Comparison of ENCODE assay signal across 37 cellular contexts in genomic region chr7:23751852-23752251, GRCh38. TPM values are rescaled to one million over a fixed set of nuclear protein-coding genes. Genes with fewer than 3 reads are reported as not detected.
"Had no signal": no experiment of that assay in that cellular context is flagged by ENCODE, and none has a peak within 500 bp of the region (broad histone marks: within the 10 kb centered on the region; RNA-seq: fewer than 3 reads in every experiment).

No MANE protein-coding gene starts in this region.

- H3K36me3 ChIP-seq: MG63 had no signal

- H3K4me3 ChIP-seq: MG63 had no signal

- H3K27me3 ChIP-seq: MG63 had no signal

- DNase-seq: MG63, MM.1S, MV-4-11, NCI-H1048, NCI-H1092, NCI-H1092 treated with DMSO at 0.1 percent for 48 hours, NCI-H1105, NCI-H1105 treated with DMSO at 0.1 percent for 48 hours, NCI-H1417, NCI-H1417 treated with DMSO at 0.1 percent for 48 hours, NCI-H1436, NCI-H1436 treated with DMSO at 0.1 percent for 48 hours, NCI-H146, NCI-H1694, NCI-H1694 treated with DMSO at 0.1 percent for 48 hours, NCI-H187, NCI-H187 treated with DMSO at 0.1 percent for 48 hours, NCI-H1930, NCI-H2029, NCI-H2029 treated with DMSO at 0.1 percent for 48 hours, NCI-H2081, NCI-H2081 treated with DMSO at 0.1 percent for 48 hours, NCI-H2107, NCI-H2171, NCI-H2171 treated with DMSO at 0.1 percent for 48 hours, NCI-H2227 treated with DMSO at 0.1 percent for 48 hours, NCI-H226, NCI-H345, NCI-H446, NCI-H446 treated with DMSO at 0.1 percent for 48 hours, NCI-H510A, NCI-H510A treated with DMSO at 0.1 percent for 48 hours, NCI-H524, NCI-H524 treated with DMSO at 0.1 percent for 48 hours had no signal

- H3K9me3 ChIP-seq: MG63 had no signal

RNA-seq across cellular contexts. Expression of gene STK31, which starts 41.8 kb away (rescaled TPM):
- total RNA-seq: LHCN-M2, M059J, MCF 10A had no signal
